In genomic region chr6:93745306-93745705, GRCh38 we compare ENCODE assay signal across 36 cellular contexts.
"Had no signal": no experiment of that assay in that cellular context is flagged by ENCODE, and none has a peak within 500 bp of the region (broad histone marks: within the 10 kb centered on the region; RNA-seq: fewer than 3 reads in every experiment).

No MANE protein-coding gene starts in this region.

- H3K4me3 ChIP-seq: MG63 had no signal

- H3K27me3 ChIP-seq: MG63 had no signal

- DNase-seq: Karpas-422, Kasumi-1, MG63, MM.1S, MV-4-11, NCI-H1048, NCI-H1092, NCI-H1092 treated with DMSO at 0.1 percent for 48 hours, NCI-H1105, NCI-H1105 treated with DMSO at 0.1 percent for 48 hours, NCI-H1417, NCI-H1417 treated with DMSO at 0.1 percent for 48 hours, NCI-H1436, NCI-H1436 treated with DMSO at 0.1 percent for 48 hours, NCI-H146, NCI-H1694, NCI-H1694 treated with DMSO at 0.1 percent for 48 hours, NCI-H187, NCI-H187 treated with DMSO at 0.1 percent for 48 hours, NCI-H1930, NCI-H2029, NCI-H2029 treated with DMSO at 0.1 percent for 48 hours, NCI-H2081, NCI-H2081 treated with DMSO at 0.1 percent for 48 hours, NCI-H2107, NCI-H2171, NCI-H2171 treated with DMSO at 0.1 percent for 48 hours, NCI-H2227 treated with DMSO at 0.1 percent for 48 hours, NCI-H226, NCI-H345, NCI-H446, NCI-H446 treated with DMSO at 0.1 percent for 48 hours, NCI-H510A, NCI-H510A treated with DMSO at 0.1 percent for 48 hours, NCI-H524, NCI-H524 treated with DMSO at 0.1 percent for 48 hours had no signal

- H3K36me3 ChIP-seq: MG63 had no signal

- H3K9me3 ChIP-seq: MG63 had no signal
